In genomic region chr15:75800409-75800808, GRCh38 we compare ENCODE assay signal across 4 cellular contexts. TPM values are rescaled to one million over a fixed set of nuclear protein-coding genes. Genes with fewer than 3 reads are reported as not detected.
DNase-seq lines count a peak whose midpoint lies in the region; ATAC-seq, FAIRE-seq and TF ChIP-seq lines count a peak whose summit lies in the region.
"Not testable (repeated sequence)": the region's sequence is repeated elsewhere in the genome, so short reads cannot be mapped to it uniquely, and the experiment has no call there.

No MANE protein-coding gene starts in this region.

- not testable (repeated sequence) for BruUV-seq in K562 (replicated peaks; lab: Mats Ljungman, UMichigan); HepG2 (replicated peaks; lab: Mats Ljungman, UMichigan)

- TF ChIP-seq RAD21 in K562 (CRISPR knock-in tag; conservative IDR thresholded peaks at IDR 0.05 in 1 of 2, IDR thresholded peaks at IDR 0.05 in 1 of 2); HepG2 (CRISPR knock-in tag; IDR thresholded peaks at IDR 0.05): not testable (repeated sequence)

- not testable (repeated sequence) for H4K20me1 ChIP-seq in K562 (replicated peaks; ENCODE audit: control insufficient read depth, insufficient read depth, low read length); HepG2 (ENCODE audit: insufficient read depth, low read length)

- CTCF ChIA-PET in K562 (lab: Yijun Ruan, JAX; ENCODE audit: low intra/inter-chr PET ratio) (interaction anchor here (1.7 kb wide), 1 partner anchor 72 kb away, joined by 6 read pairs; no protein-coding TSS in a partner anchor), HepG2 (lab: Yijun Ruan, JAX; ENCODE audit: low intra/inter-chr PET ratio, low total read pairs) (interaction anchor here (2.2 kb wide), 1 partner anchor 68 kb away, joined by 11 read pairs; no protein-coding TSS in a partner anchor)

- TF ChIP-seq CTCF in K562 (IDR thresholded peaks at IDR 0.05 in 2 of 3, conservative IDR thresholded peaks at IDR 0.05 in 1 of 3; ENCODE audit: insufficient read depth in 2 of 3, low read depth in 1 of 3, low read length in 3 of 3); HepG2 (CRISPR knock-in tag; IDR thresholded peaks at IDR 0.05); type B pancreatic cell (conservative IDR thresholded peaks at IDR 0.05): not testable (repeated sequence)

- peaks cover 7 to 11% of the 10 kb centered on the region in 2 experiments; a peak in 4 of 5 replicates for H3K4me1 ChIP-seq in K562 (replicated peaks in 1 of 2; ENCODE audit: control insufficient read depth in 2 of 2, insufficient read depth in 2 of 2, low read length in 2 of 2)
- not testable (repeated sequence) for H3K4me1 ChIP-seq in HepG2 (ENCODE audit: insufficient read depth, low read length)

- WGBS in K562 (ENCODE audit: insufficient coverage, low coverage, missing lambda C conversion rate): 39% methylated on average over 3 of the region's 4 CpGs
- 41% methylated on average over 4 of the region's 4 CpGs for WGBS in HepG2 (ENCODE audit: low lambda C conversion rate)

- not testable (repeated sequence) for H3K36me3 Mint-ChIP-seq in type B pancreatic cell

- TF ChIP-seq POLR2A in K562 (conservative IDR thresholded peaks at IDR 0.05); HepG2 (IDR thresholded peaks at IDR 0.05; ENCODE audit: insufficient read depth in 1 of 2, low read depth in 2 of 2, low read length in 2 of 2): not testable (repeated sequence)

- POLR2A ChIA-PET in K562 (lab: Yijun Ruan, JAX); HepG2 (lab: Yijun Ruan, JAX): not testable (repeated sequence)

- H3K79me2 ChIP-seq in K562 (ENCODE audit: control insufficient read depth, insufficient read depth, low read length); HepG2 (ENCODE audit: insufficient read depth, low read length): not testable (repeated sequence)

- H3K27ac ChIP-seq in K562 (ENCODE audit: extremely low read depth, low read depth, low read length); HepG2 (ENCODE audit: extremely low read length, insufficient read depth, low read length): not testable (repeated sequence)

- H3K4me2 ChIP-seq in K562 (ENCODE audit: insufficient read depth, low read length); HepG2 (ENCODE audit: low read depth, low read length): not testable (repeated sequence)

- FAIRE-seq in K562 (lab: Jason Lieb, UNC); HepG2 (lab: Jason Lieb, UNC): not testable (repeated sequence)

- H3K36me3 ChIP-seq in K562 (ENCODE audit: control insufficient read depth, insufficient read depth, low read length); HepG2 (replicated peaks in 1 of 2; ENCODE audit: control insufficient read depth in 1 of 2, insufficient read depth in 2 of 2, low read length in 2 of 2): not testable (repeated sequence)

- not testable (repeated sequence) for TF ChIP-seq EP300 in K562 (IDR thresholded peaks at IDR 0.05; ENCODE audit: low read length); HepG2 (IDR thresholded peaks at IDR 0.05; ENCODE audit: low read depth in 2 of 2, low read length in 2 of 2); HepG2 (CRISPR knock-in tag; IDR thresholded peaks at IDR 0.05; ENCODE audit: borderline replicate concordance)

- not testable (repeated sequence) for H3K9me3 ChIP-seq in K562 (replicated peaks; ENCODE audit: control insufficient read depth, insufficient read depth, low read depth, low read length); HepG2 (ENCODE audit: low read length)

- H2AFZ ChIP-seq in K562 (ENCODE audit: low read depth, low read length); HepG2 (ENCODE audit: low read length): not testable (repeated sequence)

- ATAC-seq in K562, HepG2: not testable (repeated sequence)

- H3K27me3 Mint-ChIP-seq in type B pancreatic cell: peaks cover 58% of the 10 kb centered on the region

- intact Hi-C loops in K562 (cut with micrococcal nuclease): not testable (repeated sequence)
- intact Hi-C loops in HepG2 (cut with micrococcal nuclease; ENCODE audit: unreplicated experiment): loop anchor here (10.0 kb wide), 1 partner anchor 46 kb away; no protein-coding TSS in a partner anchor

- H3K4me3 Mint-ChIP-seq in type B pancreatic cell: not testable (repeated sequence)

- not testable (repeated sequence) for DNase-seq in K562 (ENCODE audit: extremely low read depth in 1 of 4, low spot score in 3 of 4); HepG2 (ENCODE audit: low spot score)
- DNase-seq in type B pancreatic cell (ENCODE audit: extremely low spot score, unreplicated experiment) (peak; percentile 4), ureter (ENCODE audit: low spot score) (peak; percentile 10)

- not testable (repeated sequence) for H3K4me3 ChIP-seq in K562; HepG2 (replicated peaks in 1 of 3; ENCODE audit: insufficient read depth in 1 of 3, low read depth in 2 of 3, low read length in 3 of 3)

- not testable (repeated sequence) for H3K9me3 Mint-ChIP-seq in type B pancreatic cell

- H3K9ac ChIP-seq in K562 (ENCODE audit: insufficient read depth in 1 of 2, low read depth in 2 of 2, low read length in 2 of 2); HepG2 (ENCODE audit: insufficient read depth, low read depth, low read length): not testable (repeated sequence)

- in situ Hi-C loops in K562 (cut with MboI): not testable (repeated sequence)
- in situ Hi-C loops in HepG2 (cut with HindIII; ENCODE audit: extremely low pct_ligation_motif_present, low pct_unique_long_range_greater_than_20kb): loop anchor here (10.0 kb wide), 2 partner anchors 76 to 116 kb away; a partner anchor contains a TSS

- not testable (repeated sequence) for H3K4me1 Mint-ChIP-seq in type B pancreatic cell (ENCODE audit: unreplicated experiment)

- H3K27me3 ChIP-seq in K562 (ENCODE audit: control insufficient read depth in 2 of 2, insufficient read depth in 2 of 2, low read length in 2 of 2): not testable (repeated sequence)
- peaks cover 0 to 14% of the 10 kb centered on the region in 2 experiments; a peak in 3 of 5 replicates for H3K27me3 ChIP-seq in HepG2 (ENCODE audit: control insufficient read depth in 1 of 2, insufficient read depth in 2 of 2, low read length in 2 of 2)

- not testable (repeated sequence) for H3K27ac Mint-ChIP-seq in type B pancreatic cell

- H3K9me1 ChIP-seq in K562 (ENCODE audit: control insufficient read depth, insufficient read depth, low read length): not testable (repeated sequence)

TF ChIP-seq in K562, 482 proteins besides CTCF, POLR2A, EP300 and RAD21:
- peak; percentile 83 for TF ChIP-seq ZNF12 (CRISPR knock-in tag; IDR thresholded peaks at IDR 0.05)

TF ChIP-seq in HepG2, 621 proteins besides CTCF, POLR2A, EP300 and RAD21:
- TF ChIP-seq ZNF12 (CRISPR knock-in tag; IDR thresholded peaks at IDR 0.05): peak; percentile 64; the same call in 1 of the 2 replicates

RNA-seq across cellular contexts. Expression of gene UBE2Q2, which starts 42.8 kb away (rescaled TPM):
- total RNA-seq in K562 (2011; cell fraction: chromatin; rRNA removed; ENCODE audit: low replicate concordance): 25.9 and 57.4 TPM in 2 replicates
- 17.8 and 19.2 TPM in 2 replicates for total RNA-seq in K562 (2011; cell fraction: nucleolus; rRNA removed)
- 40.3 and 64.1 TPM in 2 replicates for total RNA-seq in K562 (2011; cell fraction: nucleoplasm; rRNA removed)
- total RNA-seq in K562 (2014; rRNA removed): 11.6 and 12.1 TPM in 2 replicates
- total RNA-seq in K562 (2014; rRNA removed; fragmentation: Illumina TruSeq; extraction: Trizol): 22.0 and 22.9 TPM in 2 replicates
- total RNA-seq in K562 (2015; rRNA removed; fragmentation: Illumina TruSeq; extraction: Trizol): 20.2 and 24.0 TPM in 2 replicates
- 15.2 and 16.2 TPM in 2 replicates for total RNA-seq in K562 (2021)
- polyA plus RNA-seq in K562 (2011; rRNA removed): 15.4 and 19.2 TPM in 2 replicates
- polyA plus RNA-seq in K562 (2011; cell fraction: cytosol; rRNA removed): 5.5 and 7.4 TPM in 2 replicates
- 19.2 and 26.7 TPM in 2 replicates for polyA plus RNA-seq in K562 (2011; cell fraction: nucleus; rRNA removed)
- polyA plus RNA-seq in K562 (2012): 13.1 and 13.6 TPM in 2 replicates
- polyA plus RNA-seq in K562 (2014; fragmentation: Illumina TruSeq; extraction: Trizol): 13.4 and 16.9 TPM in 2 replicates
- 1 to 10 TPM; 6.2 to 7.1 TPM for polyA plus RNA-seq in K562 (2014; fragmentation: Nextera tagmentation; extraction: Ambion mirVana)
- 13.0 and 13.5 TPM in 2 replicates for polyA plus RNA-seq in K562 (2014; rRNA removed)
- polyA minus RNA-seq in K562 (2011; rRNA and poly(A)+ RNA removed): 16.7 and 18.0 TPM in 2 replicates
- polyA minus RNA-seq in K562 (2011; cell fraction: cytosol; rRNA and poly(A)+ RNA removed): 6.3 and 6.8 TPM in 2 replicates
- polyA minus RNA-seq in K562 (2011; cell fraction: nucleus; rRNA and poly(A)+ RNA removed): 25.3 and 28.0 TPM in 2 replicates
- 20.1 and 20.4 TPM in 2 replicates for total RNA-seq in HepG2 (2016; rRNA removed; fragmentation: Illumina TruSeq; extraction: Trizol)
- total RNA-seq in HepG2 (2016; cell fraction: cytosol; rRNA removed; fragmentation: Illumina TruSeq; extraction: Trizol; ENCODE audit: low read depth): 28.3 and 29.7 TPM in 2 replicates
- 19.0 and 20.4 TPM in 2 replicates for total RNA-seq in HepG2 (2016; cell fraction: insoluble cytoplasmic fraction; rRNA removed; fragmentation: Illumina TruSeq; extraction: Trizol)
- total RNA-seq in HepG2 (2016; cell fraction: membrane; rRNA removed; fragmentation: Illumina TruSeq; extraction: Trizol): 41.0 and 48.0 TPM in 2 replicates
- 14.5 and 16.7 TPM in 2 replicates for total RNA-seq in HepG2 (2016; cell fraction: nucleus; rRNA removed; fragmentation: Illumina TruSeq; extraction: Trizol)
- 10.6 and 11.4 TPM in 2 replicates for polyA plus RNA-seq in HepG2 (2011; rRNA removed)
- polyA plus RNA-seq in HepG2 (2011; cell fraction: cytosol; rRNA removed): 4.6 and 8.2 TPM in 2 replicates
- polyA plus RNA-seq in HepG2 (2011; cell fraction: nucleus; rRNA removed): 8.9 and 9.8 TPM in 2 replicates
- 12.2 and 12.6 TPM in 2 replicates for polyA plus RNA-seq in HepG2 (2012)
- polyA plus RNA-seq in HepG2 (2016; cell fraction: cytosol; fragmentation: Illumina TruSeq; extraction: Trizol; ENCODE audit: low read depth): 21.3 and 23.2 TPM in 2 replicates
- polyA plus RNA-seq in HepG2 (2016; cell fraction: insoluble cytoplasmic fraction; fragmentation: Illumina TruSeq; extraction: Trizol; ENCODE audit: low read depth): 18.6 and 19.5 TPM in 2 replicates
- 34.5 and 36.1 TPM in 2 replicates for polyA plus RNA-seq in HepG2 (2016; cell fraction: membrane; fragmentation: Illumina TruSeq; extraction: Trizol; ENCODE audit: low read depth)
- 20.5 and 22.4 TPM in 2 replicates for polyA plus RNA-seq in HepG2 (2016; cell fraction: nucleus; fragmentation: Illumina TruSeq; extraction: Trizol; ENCODE audit: insufficient read depth, low read depth)
- polyA minus RNA-seq in HepG2 (2011; rRNA and poly(A)+ RNA removed; ENCODE audit: low replicate concordance): 4.1 and 10.7 TPM in 2 replicates
- polyA minus RNA-seq in HepG2 (2011; cell fraction: cytosol; rRNA and poly(A)+ RNA removed): 6.2 and 12.2 TPM in 2 replicates
- 17.4 and 17.5 TPM in 2 replicates for polyA minus RNA-seq in HepG2 (2011; cell fraction: nucleus; rRNA and poly(A)+ RNA removed)
- 26.7 and 31.3 TPM in 2 replicates for total RNA-seq in type B pancreatic cell (ENCODE audit: low replicate concordance)
- total RNA-seq in ureter: 29.1 TPM
